In the genomic region with DNA sequence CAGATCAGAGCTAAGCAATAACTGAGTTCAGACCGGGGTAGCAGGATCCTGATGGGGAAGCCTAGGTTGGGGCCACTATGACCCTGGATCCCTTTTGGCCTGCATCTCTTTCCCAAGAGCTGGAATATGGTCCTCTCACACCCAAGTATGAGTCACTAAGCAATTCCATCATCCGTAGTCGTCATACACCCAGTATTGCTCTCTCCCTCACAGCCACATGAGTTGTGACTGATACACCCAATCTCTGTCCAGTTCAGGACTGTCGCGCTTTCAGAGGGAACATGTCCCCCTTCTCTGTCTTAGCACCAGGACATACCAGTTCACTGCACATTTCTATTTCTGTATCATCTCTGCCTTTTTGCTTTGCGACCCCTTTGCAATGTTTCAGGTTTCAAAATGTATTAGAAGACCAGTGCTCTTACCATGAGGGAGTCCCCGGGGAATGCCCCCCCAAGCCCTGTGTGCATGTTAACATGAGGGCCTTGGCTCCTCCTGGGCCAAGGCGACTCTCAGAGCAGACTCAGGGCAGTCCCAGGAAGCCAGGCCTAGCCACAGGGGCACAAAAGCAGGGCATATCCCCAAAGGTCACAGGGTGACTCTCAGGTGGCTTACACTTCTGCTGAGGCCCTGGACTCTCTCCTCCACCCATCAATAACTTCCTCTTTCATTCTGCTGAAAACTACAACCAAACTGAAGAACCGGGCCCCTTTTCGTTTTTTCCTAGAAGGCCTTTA, we compare ENCODE assay signal across 12 cellular contexts.
DNase-seq lines count a peak whose midpoint lies in the region; ATAC-seq and TF ChIP-seq lines count a peak whose summit lies in the region.
"Had no signal": no experiment of that assay in that cellular context is flagged by ENCODE, and none has a peak within 500 bp of the region (broad histone marks: within the 10 kb centered on the region; RNA-seq: fewer than 3 reads in every experiment).

No MANE protein-coding gene starts in this region.

- peak; percentile 47 for ATAC-seq in HG03095 (IDR thresholded peaks at IDR 0.05; ENCODE audit: unreplicated experiment)

- no peaks in the 10 kb centered on the region for H3F3A ChIP-seq in smooth muscle cell (ENCODE audit: low read depth)

- H4K20me1 ChIP-seq in smooth muscle cell (ENCODE audit: low read depth), result no peaks in the 10 kb centered on the region

- WGBS in smooth muscle cell (ENCODE audit: low lambda C conversion rate), result 85% methylated on average over 10 of the region's 10 CpGs

- H3K27me3 ChIP-seq in adipocyte (replicated peaks; ENCODE audit: control insufficient read depth, insufficient read depth, low read length) (no peaks in the 10 kb centered on the region), smooth muscle cell (ENCODE audit: low read depth) (no peaks in the 10 kb centered on the region)

- no peak overlapping the region for H3K27ac ChIP-seq in smooth muscle cell (ENCODE audit: low read depth)
- H3K27ac ChIP-seq: epithelial cell of prostate had no signal

- H3K4me2 ChIP-seq in smooth muscle cell, result no peak overlapping the region

- no peak for TF ChIP-seq CTCF in smooth muscle cell (IDR thresholded peaks at IDR 0.05; ENCODE audit: borderline replicate concordance, insufficient read depth, poor library complexity, severe bottlenecking)

- H2AFZ ChIP-seq in smooth muscle cell (ENCODE audit: low read depth), result no peak overlapping the region

- peak; percentile 63 for DNase-seq in activated CD8-positive, alpha-beta memory T cell treated with anti-CD3 and anti-CD28 coated beads for 24 hours
- no peak for DNase-seq in activated CD8-positive, alpha-beta memory T cell treated with anti-CD3 and anti-CD28 coated beads, Interleukin-2, amount 50 U/mL, for 4 hours
- DNase-seq in adipocyte (ENCODE audit: low read depth), result peak; percentile 5
- DNase-seq in stimulated activated CD8-positive, alpha-beta memory T cell treated with anti-CD3 and anti-CD28 coated beads, Interleukin-4, amount 100 ng/mL, for 48 hours, result peak; percentile 49
- no peak for DNase-seq in smooth muscle cell (lab: John Stamatoyannopoulos, UW; ENCODE audit: unreplicated experiment)
- no peak for DNase-seq in amygdala (lab: John Stamatoyannopoulos, UW)
- DNase-seq in NCI-H1417 treated with DMSO at 0.1 percent for 48 hours (lab: John Stamatoyannopoulos, UW), result no peak
- DNase-seq: AML-193, NCI-H187, SHP77 treated with DMSO at 0.1 percent for 48 hours had no signal

- H3K4me1 ChIP-seq in adipocyte (ENCODE audit: control insufficient read depth, insufficient read depth, low read length), result no peaks in the 10 kb centered on the region
- H3K4me1 ChIP-seq in smooth muscle cell (ENCODE audit: low read depth), result no peaks in the 10 kb centered on the region

- H3K79me2 ChIP-seq in smooth muscle cell (ENCODE audit: low read depth), result no peaks in the 10 kb centered on the region

- H3K4me3 ChIP-seq in adipocyte (ENCODE audit: low read length) (no peak overlapping the region), smooth muscle cell (no peak overlapping the region)

- H3K9ac ChIP-seq in adipocyte (ENCODE audit: low read length) (no peak overlapping the region), smooth muscle cell (ENCODE audit: low read depth) (no peak overlapping the region)

- H3K36me3 ChIP-seq in adipocyte (ENCODE audit: control insufficient read depth, insufficient read depth, low read length, severe bottlenecking) (no peaks in the 10 kb centered on the region), smooth muscle cell (ENCODE audit: low read depth) (no peaks in the 10 kb centered on the region)

- no peaks in the 10 kb centered on the region for H3K9me3 ChIP-seq in adipocyte (ENCODE audit: control insufficient read depth, low read length)
- no peaks in the 10 kb centered on the region for H3K9me3 ChIP-seq in smooth muscle cell (replicated peaks; ENCODE audit: low read depth)

Comparison
In these comparisons a context has a peak if more than half of its experiments do, and no peak if none do; other contexts are left out.
1. DNase-seq: peak in activated CD8-positive, alpha-beta memory T cell treated with anti-CD3 and anti-CD28 coated beads for 24 hours (single experiment), adipocyte (single experiment) and stimulated activated CD8-positive, alpha-beta memory T cell treated with anti-CD3 and anti-CD28 coated beads, Interleukin-4, amount 100 ng/mL, for 48 hours (single experiment); none in activated CD8-positive, alpha-beta memory T cell treated with anti-CD3 and anti-CD28 coated beads, Interleukin-2, amount 50 U/mL, for 4 hours (single experiment), smooth muscle cell (single experiment), amygdala (0 of 56) and NCI-H1417 treated with DMSO at 0.1 percent for 48 hours (single experiment).